ENCODE assay signal across 3 cellular contexts in the genomic region with DNA sequence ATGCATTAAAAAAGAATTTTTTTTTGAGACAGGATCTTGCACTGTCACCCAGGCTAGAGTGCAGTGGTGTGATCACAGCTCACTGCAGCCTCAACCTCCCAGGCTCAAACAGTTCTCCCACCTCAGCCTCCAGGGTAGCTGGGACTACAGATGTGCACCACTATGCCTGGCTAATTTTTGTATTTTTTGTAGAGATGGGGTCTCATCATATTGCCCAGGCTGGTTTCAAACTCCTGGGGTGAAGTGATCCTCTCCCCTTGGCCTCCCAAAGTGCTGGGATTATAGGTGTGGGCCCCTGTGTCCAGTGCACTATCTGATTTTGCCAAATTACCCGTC. TPM values are rescaled to one million over a fixed set of nuclear protein-coding genes. Genes with fewer than 3 reads are reported as not detected.
A peak's percentile ranks its signal among the peaks of the same experiment; 100 is the strongest.
DNase-seq lines count a peak whose midpoint lies in the region; ATAC-seq, FAIRE-seq and TF ChIP-seq lines count a peak whose summit lies in the region.
"Not testable (repeated sequence)": the region's sequence is repeated elsewhere in the genome, so short reads cannot be mapped to it uniquely, and the experiment has no call there.

No MANE protein-coding gene starts in this region.

- H3K4me1 ChIP-seq in GM23338 (ENCODE audit: insufficient read depth); liver (ENCODE audit: control insufficient read depth in 4 of 4, insufficient read depth in 4 of 4, low read length in 3 of 4): not testable (repeated sequence)
- H3K4me1 ChIP-seq in HepG2 (ENCODE audit: insufficient read depth, low read length): peaks cover 46% of the 10 kb centered on the region

- TF ChIP-seq EP300 in HepG2 (IDR thresholded peaks at IDR 0.05; ENCODE audit: low read depth in 2 of 2, low read length in 2 of 2); HepG2 (CRISPR knock-in tag; IDR thresholded peaks at IDR 0.05; ENCODE audit: borderline replicate concordance): not testable (repeated sequence)

- not testable (repeated sequence) for H2AFZ ChIP-seq in GM23338; HepG2 (ENCODE audit: low read length)

- TF ChIP-seq POLR2A in HepG2 (IDR thresholded peaks at IDR 0.05; ENCODE audit: insufficient read depth in 1 of 2, low read depth in 2 of 2, low read length in 2 of 2): not testable (repeated sequence)

- not testable (repeated sequence) for TF ChIP-seq RAD21 in HepG2 (CRISPR knock-in tag; IDR thresholded peaks at IDR 0.05); liver (IDR thresholded peaks at IDR 0.05)

- H3K36me3 Mint-ChIP-seq in GM23338 (ENCODE audit: low read depth): not testable (repeated sequence)

- not testable (repeated sequence) for H3K9me2 ChIP-seq in GM23338 (ENCODE audit: insufficient read depth)

- not testable (repeated sequence) for H3K27ac ChIP-seq in GM23338 (ENCODE audit: low read depth); liver (ENCODE audit: low read depth in 1 of 2, low read length in 2 of 2)
- H3K27ac ChIP-seq in HepG2 (ENCODE audit: extremely low read length, insufficient read depth, low read length): peak overlapping the region; percentile 60

- H3K4me2 ChIP-seq in GM23338: not testable (repeated sequence)
- peak overlapping the region; percentile 48 for H3K4me2 ChIP-seq in HepG2 (ENCODE audit: low read depth, low read length)

- TF ChIP-seq CTCF in GM23338 (conservative IDR thresholded peaks at IDR 0.05; ENCODE audit: low read depth in 2 of 2); HepG2 (CRISPR knock-in tag; IDR thresholded peaks at IDR 0.05); liver (IDR thresholded peaks at IDR 0.05; ENCODE audit: low read depth, low read length, missing input control): not testable (repeated sequence)

- 0 out of 2 replicates have a peak overlapping the region, but pooled peaks have one; percentile 31 for H3K27ac Mint-ChIP-seq in GM23338

- H3K9ac ChIP-seq in HepG2 (ENCODE audit: insufficient read depth, low read depth, low read length): peak overlapping the region; percentile 24; the same call in 1 of the 2 replicates
- not testable (repeated sequence) for H3K9ac ChIP-seq in liver (ENCODE audit: low read depth in 1 of 2, low read length in 2 of 2)

- not testable (repeated sequence) for H3K27me3 ChIP-seq in GM23338 (ENCODE audit: insufficient read depth); HepG2 (ENCODE audit: control insufficient read depth in 1 of 2, insufficient read depth in 2 of 2, low read length in 2 of 2); liver (ENCODE audit: control insufficient read depth in 4 of 4, insufficient read depth in 4 of 4, low read length in 3 of 4)

- intact Hi-C loops in HepG2 (cut with micrococcal nuclease; ENCODE audit: unreplicated experiment): loop anchor here (1.0 kb wide), 2 partner anchors 24 to 46 kb away; no protein-coding TSS in a partner anchor

- CTCF ChIA-PET in HepG2 (lab: Yijun Ruan, JAX; ENCODE audit: low intra/inter-chr PET ratio, low total read pairs): not testable (repeated sequence)

- H3K27me3 Mint-ChIP-seq in GM23338 (ENCODE audit: insufficient read depth, low read depth, poor library complexity): not testable (repeated sequence)

- H3K79me2 ChIP-seq in GM23338 (replicated peaks; ENCODE audit: insufficient read depth); HepG2 (ENCODE audit: insufficient read depth, low read length): not testable (repeated sequence)

- H3K9me3 ChIP-seq in HepG2 (ENCODE audit: low read length); liver (ENCODE audit: control insufficient read depth in 4 of 4, low read length in 3 of 4): not testable (repeated sequence)

- no CpG with 5 or more reads among the region's 1 CpG for WGBS in HepG2 (ENCODE audit: low lambda C conversion rate)
- 20% methylated on average over 1 of the region's 1 CpG for WGBS in liver

- POLR2A ChIA-PET in HepG2 (lab: Yijun Ruan, JAX): interaction anchor here (1.0 to 1.7 kb wide), 2 partner anchors 10 to 46 kb away, joined by 9 read pairs; partner anchors contain the start of gene EEF2KMT

- H3K36me3 ChIP-seq in GM23338 (ENCODE audit: insufficient read depth); HepG2 (replicated peaks in 1 of 2; ENCODE audit: control insufficient read depth in 1 of 2, insufficient read depth in 2 of 2, low read length in 2 of 2); liver (ENCODE audit: control insufficient read depth in 4 of 4, insufficient read depth in 3 of 4, low read depth in 1 of 4, low read length in 3 of 4): not testable (repeated sequence)

- H3K4me1 Mint-ChIP-seq in GM23338: not testable (repeated sequence)

- H4K20me1 ChIP-seq in GM23338 (replicated peaks; ENCODE audit: insufficient read depth); HepG2 (ENCODE audit: insufficient read depth, low read length): not testable (repeated sequence)

- DNase-seq in GM23338 (ENCODE audit: low spot score); HepG2 (ENCODE audit: low spot score): not testable (repeated sequence)

- FAIRE-seq in HepG2 (lab: Jason Lieb, UNC): not testable (repeated sequence)

- not testable (repeated sequence) for ATAC-seq in GM23338, HepG2

- H3K4me3 ChIP-seq in GM23338; HepG2 (replicated peaks in 1 of 3; ENCODE audit: insufficient read depth in 1 of 3, low read depth in 2 of 3, low read length in 3 of 3); liver (ENCODE audit: low read depth in 1 of 3, low read length in 3 of 3): not testable (repeated sequence)

- H3K9me3 Mint-ChIP-seq in GM23338: not testable (repeated sequence)

- BruUV-seq in HepG2 (replicated peaks; lab: Mats Ljungman, UMichigan): not testable (repeated sequence)

- in situ Hi-C loops in HepG2 (cut with HindIII; ENCODE audit: extremely low pct_ligation_motif_present, low pct_unique_long_range_greater_than_20kb): not testable (repeated sequence)

- H3F3A ChIP-seq in GM23338 (replicated peaks; ENCODE audit: low read depth): not testable (repeated sequence)

- H3K4me3 Mint-ChIP-seq in GM23338: not testable (repeated sequence)

TF ChIP-seq in HepG2, 621 proteins besides CTCF, POLR2A, EP300 and RAD21 (continues in another document):
- TF ChIP-seq WIZ (CRISPR knock-in tag; IDR thresholded peaks at IDR 0.05) (0 out of 2 replicates have a peak, but pooled peaks have one; percentile 43), ZNF615 (CRISPR knock-in tag; IDR thresholded peaks at IDR 0.05; ENCODE audit: borderline replicate concordance) (peak; percentile 27; the same call in 1 of the 2 replicates)

TF ChIP-seq in liver, 16 proteins besides CTCF, POLR2A, EP300 and RAD21:
- peak in 1 of 2 donors; percentile 4 for TF ChIP-seq HNF4A (conservative IDR thresholded peaks at IDR 0.05)
- TF ChIP-seq, protein P1, sequence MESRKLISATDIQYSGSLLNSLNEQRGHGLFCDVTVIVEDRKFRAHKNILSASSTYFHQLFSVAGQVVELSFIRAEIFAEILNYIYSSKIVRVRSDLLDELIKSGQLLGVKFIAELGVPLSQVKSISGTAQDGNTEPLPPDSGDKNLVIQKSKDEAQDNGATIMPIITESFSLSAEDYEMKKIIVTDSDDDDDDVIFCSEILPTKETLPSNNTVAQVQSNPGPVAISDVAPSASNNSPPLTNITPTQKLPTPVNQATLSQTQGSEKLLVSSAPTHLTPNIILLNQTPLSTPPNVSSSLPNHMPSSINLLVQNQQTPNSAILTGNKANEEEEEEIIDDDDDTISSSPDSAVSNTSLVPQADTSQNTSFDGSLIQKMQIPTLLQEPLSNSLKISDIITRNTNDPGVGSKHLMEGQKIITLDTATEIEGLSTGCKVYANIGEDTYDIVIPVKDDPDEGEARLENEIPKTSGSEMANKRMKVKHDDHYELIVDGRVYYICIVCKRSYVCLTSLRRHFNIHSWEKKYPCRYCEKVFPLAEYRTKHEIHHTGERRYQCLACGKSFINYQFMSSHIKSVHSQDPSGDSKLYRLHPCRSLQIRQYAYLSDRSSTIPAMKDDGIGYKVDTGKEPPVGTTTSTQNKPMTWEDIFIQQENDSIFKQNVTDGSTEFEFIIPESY (IDR thresholded peaks at IDR 0.05): peak; percentile 2

RNA-seq across cellular contexts. Expression of gene EEF2KMT, which starts 47.0 kb away (rescaled TPM):
- total RNA-seq in GM23338 (2014; rRNA removed; shearing (Covaris generic)): 28.7 and 37.1 TPM in 2 replicates
- 19.7 and 24.0 TPM in 2 replicates for polyA plus RNA-seq in GM23338 (2016; fragmentation: Nextera tagmentation; extraction: Ambion mirVana)
- 26.9 and 33.3 TPM in 2 replicates for total RNA-seq in HepG2 (2016; rRNA removed; fragmentation: Illumina TruSeq; extraction: Trizol)
- total RNA-seq in HepG2 (2016; cell fraction: cytosol; rRNA removed; fragmentation: Illumina TruSeq; extraction: Trizol; ENCODE audit: low read depth): 23.3 and 24.2 TPM in 2 replicates
- 26.7 and 30.7 TPM in 2 replicates for total RNA-seq in HepG2 (2016; cell fraction: insoluble cytoplasmic fraction; rRNA removed; fragmentation: Illumina TruSeq; extraction: Trizol)
- total RNA-seq in HepG2 (2016; cell fraction: membrane; rRNA removed; fragmentation: Illumina TruSeq; extraction: Trizol): 31.8 and 38.4 TPM in 2 replicates
- 15.9 and 16.1 TPM in 2 replicates for total RNA-seq in HepG2 (2016; cell fraction: nucleus; rRNA removed; fragmentation: Illumina TruSeq; extraction: Trizol)
- polyA plus RNA-seq in HepG2 (2011; rRNA removed): 10.7 and 16.4 TPM in 2 replicates
- 8.7 and 11.7 TPM in 2 replicates for polyA plus RNA-seq in HepG2 (2011; cell fraction: cytosol; rRNA removed)
- polyA plus RNA-seq in HepG2 (2011; cell fraction: nucleus; rRNA removed): 16.8 and 18.0 TPM in 2 replicates
- polyA plus RNA-seq in HepG2 (2012): 14.7 and 16.8 TPM in 2 replicates
- polyA plus RNA-seq in HepG2 (2016; cell fraction: cytosol; fragmentation: Illumina TruSeq; extraction: Trizol; ENCODE audit: low read depth): 29.8 and 33.9 TPM in 2 replicates
- polyA plus RNA-seq in HepG2 (2016; cell fraction: insoluble cytoplasmic fraction; fragmentation: Illumina TruSeq; extraction: Trizol; ENCODE audit: low read depth): 34.1 and 37.4 TPM in 2 replicates
- 33.8 and 34.3 TPM in 2 replicates for polyA plus RNA-seq in HepG2 (2016; cell fraction: membrane; fragmentation: Illumina TruSeq; extraction: Trizol; ENCODE audit: low read depth)
- 21.5 and 26.9 TPM in 2 replicates for polyA plus RNA-seq in HepG2 (2016; cell fraction: nucleus; fragmentation: Illumina TruSeq; extraction: Trizol; ENCODE audit: insufficient read depth, low read depth)
- 20.0 and 23.0 TPM in 2 replicates for polyA minus RNA-seq in HepG2 (2011; rRNA and poly(A)+ RNA removed; ENCODE audit: low replicate concordance)
- polyA minus RNA-seq in HepG2 (2011; cell fraction: cytosol; rRNA and poly(A)+ RNA removed): 6.0 and 6.5 TPM in 2 replicates
- 10.3 and 11.7 TPM in 2 replicates for polyA minus RNA-seq in HepG2 (2011; cell fraction: nucleus; rRNA and poly(A)+ RNA removed)
- total RNA-seq in liver: 1 to 10 TPM; 4.2 to 6.0 TPM
- polyA plus RNA-seq in liver: 10 to 100 TPM in 1 of 2 donors, 1 to 10 TPM in 1; 8.6 to 11.4 TPM
